24 cellular contexts compared by ENCODE assay signal in genomic region chr1:2637472-2637871, GRCh38. TPM values are rescaled to one million over a fixed set of nuclear protein-coding genes. Genes with fewer than 3 reads are reported as not detected.
A peak's percentile ranks its signal among the peaks of the same experiment; 100 is the strongest.
DNase-seq lines count a peak whose midpoint lies in the region; ATAC-seq and TF ChIP-seq lines count a peak whose summit lies in the region.
"Had no signal": no experiment of that assay in that cellular context is flagged by ENCODE, and none has a peak within 500 bp of the region (broad histone marks: within the 10 kb centered on the region; RNA-seq: fewer than 3 reads in every experiment).

No MANE protein-coding gene starts in this region.

- TF ChIP-seq EP300 in SK-N-SH (IDR thresholded peaks at IDR 0.05; ENCODE audit: borderline replicate concordance in 1 of 2, low read depth in 1 of 2, low read length in 1 of 2) (no peak), stomach (IDR thresholded peaks at IDR 0.05) (no peak)

- H3K79me2 ChIP-seq in SK-N-SH (ENCODE audit: insufficient read depth) (peaks cover 7% of the 10 kb centered on the region; the same call in 1 of the 2 replicates), osteoblast (ENCODE audit: insufficient read depth, low read length) (peaks cover 5% of the 10 kb centered on the region)

- TF ChIP-seq CTCF in SK-N-SH (IDR thresholded peaks at IDR 0.05) = no peak
- TF ChIP-seq CTCF in coronary artery (IDR thresholded peaks at IDR 0.05) = no peak
- no peak for TF ChIP-seq CTCF in osteoblast (IDR thresholded peaks at IDR 0.05; ENCODE audit: extremely low read depth, low read depth, low read length)
- TF ChIP-seq CTCF in stomach (IDR thresholded peaks at IDR 0.05) = no peak

- H3K4me2 ChIP-seq in SK-N-SH (no peak overlapping the region), osteoblast (ENCODE audit: insufficient read depth, low read length) (no peak overlapping the region)
- H3K4me2 ChIP-seq: GM23338 had no signal

- CTCF ChIA-PET in SK-N-SH (lab: Yijun Ruan, JAX) = interaction anchor here (1.8 kb wide), 1 partner anchor 177 kb away, joined by 4 read pairs; no protein-coding TSS in a partner anchor

- no peaks in the 10 kb centered on the region for H3K9me3 ChIP-seq in SK-N-SH
- H3K9me3 ChIP-seq in osteoblast (ENCODE audit: low read depth, low read length) = no peaks in the 10 kb centered on the region
- H3K9me3 ChIP-seq in stomach = peaks cover 0 to 10% (median 9%) of the 10 kb centered on the region in 4 donors

- intact Hi-C loops in stomach (cut with DNase I; ENCODE audit: low total_unique reads) = no loop called here

- no peak for DNase-seq in SK-N-SH
- DNase-seq in 8988T = peak; percentile 6
- DNase-seq in coronary artery (ENCODE audit: low spot score) = peak; percentile 53
- peak; percentile 46 for DNase-seq in osteoblast (ENCODE audit: insufficient read length, low spot score, missing footprints)
- no peak for DNase-seq in T-helper 9 cell
- DNase-seq in NCI-H2171 treated with DMSO at 0.1 percent for 48 hours (lab: John Stamatoyannopoulos, UW) = no peak
- no peak for DNase-seq in stomach
- DNase-seq: C1 segment of cervical spinal cord; DMS153; KG1; NCI-H1105; NCI-H146; NCI-H2029 treated with DMSO at 0.1 percent for 48 hours; NCI-H345; NCI-H524; NCI-H774; NK-92 treated with Interleukin-12 subunit alpha and Interleukin-12 subunit beta, amount 100 ng/mL, for 24 hours; SJCRH30 had no signal

- no peak for TF ChIP-seq RAD21 in SK-N-SH (IDR thresholded peaks at IDR 0.05; ENCODE audit: low read length)

- H4K20me1 ChIP-seq in SK-N-SH (ENCODE audit: insufficient read depth) (no peaks in the 10 kb centered on the region), osteoblast (ENCODE audit: insufficient read depth, low read length) (no peaks in the 10 kb centered on the region)

- POLR2A ChIA-PET in SK-N-SH (lab: Yijun Ruan, JAX) = interaction anchor here (1.3 kb wide), 1 partner anchor 8 kb away, joined by 3 read pairs; no protein-coding TSS in a partner anchor

- no peaks in the 10 kb centered on the region for H3F3A ChIP-seq in SK-N-SH (replicated peaks; ENCODE audit: insufficient read depth)

- no peak for TF ChIP-seq POLR2A in stomach (IDR thresholded peaks at IDR 0.05)

- 0% methylated on average over 3 of the region's 9 CpGs for WGBS in SK-N-SH (ENCODE audit: low lambda C conversion rate)
- 68 to 86% (median 81%) methylated on average over 7 to 9 of the region's 9 CpGs for WGBS in stomach, 5 donors

- H3K36me3 ChIP-seq in SK-N-SH (replicated peaks in 1 of 2; ENCODE audit: control insufficient read depth in 1 of 2, insufficient read depth in 2 of 2, low read length in 1 of 2) (no peaks in the 10 kb centered on the region), osteoblast (ENCODE audit: insufficient read depth, low read length) (no peaks in the 10 kb centered on the region), stomach (no peaks in the 10 kb centered on the region)
- H3K36me3 ChIP-seq: HAP-1, SJCRH30 had no signal

- H3K27ac ChIP-seq in SK-N-SH (ENCODE audit: low read depth in 2 of 2, low read length in 1 of 2) (no peak overlapping the region), coronary artery (no peak overlapping the region), osteoblast (ENCODE audit: low read depth, low read length) (no peak overlapping the region), stomach (no peak overlapping the region)
- H3K27ac ChIP-seq: 22Rv1, SJCRH30 had no signal

- H3K9ac ChIP-seq in SK-N-SH = no peak overlapping the region

- H3K9me2 ChIP-seq in SK-N-SH = no peaks in the 10 kb centered on the region

- H3K4me1 ChIP-seq in SK-N-SH (ENCODE audit: control insufficient read depth in 1 of 2, insufficient read depth in 2 of 2, low read depth in 1 of 2, low read length in 1 of 2) = peaks cover 0 to 17% of the 10 kb centered on the region in 2 experiments; a peak in 1 of 4 replicates
- H3K4me1 ChIP-seq in osteoblast (ENCODE audit: insufficient read depth, low read length) = peaks cover 5% of the 10 kb centered on the region
- H3K4me1 ChIP-seq in stomach = peaks cover 12 to 21% (median 17%) of the 10 kb centered on the region in 4 donors
- H3K4me1 ChIP-seq: HAP-1, SJCRH30 had no signal

- no peak for ATAC-seq in SK-N-SH treated with all-trans-retinoic acid at 6 μM for 48 hours
- ATAC-seq: CD8-positive, alpha-beta T cell; GM23338 had no signal

- H2AFZ ChIP-seq in SK-N-SH (ENCODE audit: low read depth) (no peak overlapping the region), osteoblast (ENCODE audit: low read length) (no peak overlapping the region)
- H2AFZ ChIP-seq: GM23338 had no signal

- H3K4me3 ChIP-seq in SK-N-SH (ENCODE audit: low read depth in 2 of 2, low read length in 1 of 2) (no peak overlapping the region), coronary artery (no peak overlapping the region), osteoblast (ENCODE audit: insufficient read depth, low read length) (no peak overlapping the region), stomach (no peak overlapping the region)
- H3K4me3 ChIP-seq: GM23338, HAP-1, SJCRH30 had no signal

- no peaks in the 10 kb centered on the region for H3K27me3 ChIP-seq in SK-N-SH (ENCODE audit: insufficient read depth)
- no peaks in the 10 kb centered on the region for H3K27me3 ChIP-seq in osteoblast (ENCODE audit: insufficient read depth, low read length)
- peaks cover 8 to 48% (median 28%) of the 10 kb centered on the region in 3 donors for H3K27me3 ChIP-seq in stomach

TF ChIP-seq in SK-N-SH, 30 proteins besides CTCF, POLR2A, EP300 and RAD21:
- TF ChIP-seq ZBTB33 (IDR thresholded peaks at IDR 0.05; ENCODE audit: borderline replicate concordance, low read depth) = no peak
- TF ChIP-seq ELF1 (IDR thresholded peaks at IDR 0.05) = 0 out of 2 replicates have a peak, but pooled peaks have one; percentile 8
- TF ChIP-seq GATA2 (CRISPR knock-in tag; IDR thresholded peaks at IDR 0.05) = no peak

TF ChIP-seq in SK-N-SH treated with all-trans-retinoic acid at 6 μM for 48 hours, 23 proteins besides CTCF, POLR2A, EP300 and RAD21:
- TF ChIP-seq RARB (CRISPR knock-in tag; IDR thresholded peaks at IDR 0.05) (no peak), ZNF70 (CRISPR knock-in tag; IDR thresholded peaks at IDR 0.05) (no peak)
- TF ChIP-seq, protein P1, sequence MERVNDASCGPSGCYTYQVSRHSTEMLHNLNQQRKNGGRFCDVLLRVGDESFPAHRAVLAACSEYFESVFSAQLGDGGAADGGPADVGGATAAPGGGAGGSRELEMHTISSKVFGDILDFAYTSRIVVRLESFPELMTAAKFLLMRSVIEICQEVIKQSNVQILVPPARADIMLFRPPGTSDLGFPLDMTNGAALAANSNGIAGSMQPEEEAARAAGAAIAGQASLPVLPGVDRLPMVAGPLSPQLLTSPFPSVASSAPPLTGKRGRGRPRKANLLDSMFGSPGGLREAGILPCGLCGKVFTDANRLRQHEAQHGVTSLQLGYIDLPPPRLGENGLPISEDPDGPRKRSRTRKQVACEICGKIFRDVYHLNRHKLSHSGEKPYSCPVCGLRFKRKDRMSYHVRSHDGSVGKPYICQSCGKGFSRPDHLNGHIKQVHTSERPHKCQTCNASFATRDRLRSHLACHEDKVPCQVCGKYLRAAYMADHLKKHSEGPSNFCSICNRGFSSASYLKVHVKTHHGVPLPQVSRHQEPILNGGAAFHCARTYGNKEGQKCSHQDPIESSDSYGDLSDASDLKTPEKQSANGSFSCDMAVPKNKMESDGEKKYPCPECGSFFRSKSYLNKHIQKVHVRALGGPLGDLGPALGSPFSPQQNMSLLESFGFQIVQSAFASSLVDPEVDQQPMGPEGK (CRISPR knock-in tag; IDR thresholded peaks at IDR 0.05; ENCODE audit: borderline replicate concordance) = no peak

RNA-seq across cellular contexts. Expression of gene MMEL1, which starts 4.7 kb away (rescaled TPM):
- polyA plus RNA-seq in SK-N-SH (2012; rRNA removed) (0.16 and 0.26 TPM in 2 replicates), stomach (10 to 100 TPM; 20.5 to 27.3 (median 26.7) TPM)
- polyA plus RNA-seq in SK-N-SH (2012; cell fraction: cytosol; rRNA removed) = 0.22 and 0.35 TPM in 2 replicates
- 0.42 and 1.0 TPM in 2 replicates for polyA plus RNA-seq in SK-N-SH (2012; cell fraction: nucleus; rRNA removed)
- total RNA-seq in osteoblast (under 0.01 TPM in 1 of 2 replicates, not detected in the other), stomach (100 to 1,000 TPM in 1 of 5 donors, 10 to 100 TPM in 1, 1 to 10 TPM in 3; 1.3 to 190 (median 4.5) TPM)
- total RNA-seq: HT1080, SJCRH30 had no signal

RNA-seq across cellular contexts. Expression of gene PRXL2B, which starts 50.9 kb away (rescaled TPM):
- 28.0 and 33.7 TPM in 2 replicates for polyA plus RNA-seq in SK-N-SH (2012; rRNA removed)
- 13.0 and 22.1 TPM in 2 replicates for polyA plus RNA-seq in SK-N-SH (2012; cell fraction: cytosol; rRNA removed)
- polyA plus RNA-seq in SK-N-SH (2012; cell fraction: nucleus; rRNA removed) = 43.9 and 44.0 TPM in 2 replicates
- total RNA-seq in osteoblast = 8.0 and 9.4 TPM in 2 replicates
- 100 to 1,000 TPM in 1 of 5 donors, 10 to 100 TPM in 3, 1 to 10 TPM in 1; 8.5 to 668 (median 21.0) TPM for total RNA-seq in stomach
- polyA plus RNA-seq in stomach = 10 to 100 TPM; 18.9 to 23.8 (median 20.9) TPM

Comparison
In these comparisons a context has a peak if more than half of its experiments do, and no peak if none do; other contexts are left out.
1. DNase-seq: peak in 8988T (single experiment), coronary artery (single experiment) and osteoblast (single experiment); none in SK-N-SH (single experiment), T-helper 9 cell (single experiment), NCI-H2171 treated with DMSO at 0.1 percent for 48 hours (single experiment) and stomach (single experiment).